In the genomic region with DNA sequence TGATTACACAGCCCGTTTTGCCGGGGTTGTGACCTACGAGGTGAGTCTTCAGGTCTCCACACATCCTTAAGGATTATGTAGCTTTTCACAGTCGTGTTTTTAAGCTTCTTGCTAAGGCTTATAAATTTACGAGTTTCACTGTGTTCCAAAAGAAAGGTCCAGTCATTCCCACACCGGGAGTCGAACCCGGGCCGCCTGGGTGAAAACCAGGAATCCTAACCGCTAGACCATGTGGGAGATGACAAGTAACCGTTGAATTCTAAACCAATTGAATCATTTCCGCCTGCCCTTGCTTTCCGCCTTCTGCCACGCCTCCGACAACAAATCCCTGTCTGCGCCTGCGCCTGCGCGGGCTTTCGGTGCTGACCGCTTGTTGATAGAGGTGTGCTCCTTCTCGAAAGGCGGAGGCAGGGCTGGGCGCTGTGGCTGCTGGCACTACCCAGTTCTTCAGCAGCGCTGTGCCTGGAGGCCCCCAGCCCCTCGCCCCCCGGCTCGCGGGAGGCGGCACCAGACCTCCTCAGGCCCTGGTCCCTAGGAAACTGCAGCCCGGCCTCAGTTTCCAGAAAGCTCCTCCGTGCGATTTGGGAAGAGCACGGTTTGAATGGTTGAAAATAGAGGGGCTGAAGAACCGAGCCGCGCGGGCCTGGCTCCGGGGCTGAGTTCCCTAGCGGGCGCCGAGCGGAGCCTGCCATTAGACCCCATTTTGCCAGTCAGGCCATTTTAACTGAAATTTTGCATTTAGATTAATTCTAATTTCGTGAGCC, we compare ENCODE assay signal across 8 cellular contexts.
A peak's percentile ranks its signal among the peaks of the same experiment; 100 is the strongest.
DNase-seq lines count a peak whose midpoint lies in the region; ATAC-seq and TF ChIP-seq lines count a peak whose summit lies in the region.

No MANE protein-coding gene starts in this region.

- peak; percentile 95 for DNase-seq in GDM1 (lab: John Stamatoyannopoulos, UW)
- peak; percentile 86 for DNase-seq in HEK293T (ENCODE audit: extremely low spot score)
- DNase-seq in NB4 (ENCODE audit: low read depth) = peak; percentile 93
- peak; percentile 94 for DNase-seq in SKM-1 treated with dmso at 0.1 percent for 144 hours (lab: John Stamatoyannopoulos, UW; ENCODE audit: unreplicated experiment)
- DNase-seq in activated naive CD8-positive, alpha-beta T cell treated with anti-CD3 and anti-CD28 coated beads, Interleukin-2, amount 10 ng/mL, durations not matched to agents 7 days and 5 days = peak; percentile 93
- DNase-seq in head of caudate nucleus = peak; percentile 90 to 99 (median 97)
- peak; percentile 89 for DNase-seq in omental fat pad (ENCODE audit: low spot score)

- peaks cover 3% of the 10 kb centered on the region for H3K27me3 Mint-ChIP-seq in activated naive CD8-positive, alpha-beta T cell treated with anti-CD3 and anti-CD28 coated beads, Interleukin-2, amount 10 ng/mL, durations not matched to agents 7 days and 5 days

- TF ChIP-seq POLR2A in NB4 (IDR thresholded peaks at IDR 0.05; ENCODE audit: extremely low read depth, insufficient read length) = peak; percentile 95

- H3K9me3 Mint-ChIP-seq in activated naive CD8-positive, alpha-beta T cell treated with anti-CD3 and anti-CD28 coated beads, Interleukin-2, amount 10 ng/mL, durations not matched to agents 7 days and 5 days = no peaks in the 10 kb centered on the region

- POLR2A ChIA-PET in HEK293T (lab: Yijun Ruan, JAX) = interaction anchor here (0.7 to 1.5 kb wide), 4 partner anchors 9 to 14 kb away, joined by 3 to 5 read pairs (median 4); no protein-coding TSS in a partner anchor
- POLR2A ChIA-PET in activated naive CD8-positive, alpha-beta T cell treated with anti-CD3 and anti-CD28 coated beads, Interleukin-2, amount 10 ng/mL, durations not matched to agents 7 days and 5 days (lab: Charles Lee) = interaction anchor here (0.7 kb wide), 1 partner anchor 744 kb away, joined by 3 read pairs; no protein-coding TSS in a partner anchor

- no peak for TF ChIP-seq CTCF in NB4 (IDR thresholded peaks at IDR 0.05; ENCODE audit: low read depth, low read length)
- TF ChIP-seq CTCF in omental fat pad (IDR thresholded peaks at IDR 0.05) = no peak

- H3K36me3 Mint-ChIP-seq in activated naive CD8-positive, alpha-beta T cell treated with anti-CD3 and anti-CD28 coated beads, Interleukin-2, amount 10 ng/mL, durations not matched to agents 7 days and 5 days = no peaks in the 10 kb centered on the region

- peak overlapping the region; percentile 92 for H3K27ac Mint-ChIP-seq in activated naive CD8-positive, alpha-beta T cell treated with anti-CD3 and anti-CD28 coated beads, Interleukin-2, amount 10 ng/mL, durations not matched to agents 7 days and 5 days

- peak overlapping the region; percentile 92 for H3K4me3 Mint-ChIP-seq in activated naive CD8-positive, alpha-beta T cell treated with anti-CD3 and anti-CD28 coated beads, Interleukin-2, amount 10 ng/mL, durations not matched to agents 7 days and 5 days

- peak; percentile 99 for ATAC-seq in activated naive CD8-positive, alpha-beta T cell treated with anti-CD3 and anti-CD28 coated beads, Interleukin-2, amount 10 ng/mL, durations not matched to agents 7 days and 5 days (ENCODE audit: low read depth)
- ATAC-seq in omental fat pad (ENCODE audit: low FRiP score) = peak; percentile 99

- H3K27ac ChIP-seq in temporal lobe (ENCODE audit: low read depth, low read length) = peak overlapping the region; percentile 86

- peaks cover 18% of the 10 kb centered on the region for H3K4me1 Mint-ChIP-seq in activated naive CD8-positive, alpha-beta T cell treated with anti-CD3 and anti-CD28 coated beads, Interleukin-2, amount 10 ng/mL, durations not matched to agents 7 days and 5 days

- intact Hi-C loops in head of caudate nucleus (cut with DNase I) = no loop called here

- CTCF ChIA-PET in HEK293T (lab: Yijun Ruan, JAX) = interaction anchor here (0.6 kb wide), 1 partner anchor 325 kb away, joined by 3 read pairs; no protein-coding TSS in a partner anchor

- H3K4me3 ChIP-seq in NB4 (ENCODE audit: low read depth, low read length) = peak overlapping the region; percentile 61

TF ChIP-seq in HEK293T, 16 proteins besides CTCF, POLR2A, EP300 and RAD21:
- TF ChIP-seq L3MBTL2 (conservative IDR thresholded peaks at IDR 0.05) (peak; percentile 37), FOXK2 (IDR thresholded peaks at IDR 0.05) (peak; percentile 75)
- TF ChIP-seq, protein P1, sequence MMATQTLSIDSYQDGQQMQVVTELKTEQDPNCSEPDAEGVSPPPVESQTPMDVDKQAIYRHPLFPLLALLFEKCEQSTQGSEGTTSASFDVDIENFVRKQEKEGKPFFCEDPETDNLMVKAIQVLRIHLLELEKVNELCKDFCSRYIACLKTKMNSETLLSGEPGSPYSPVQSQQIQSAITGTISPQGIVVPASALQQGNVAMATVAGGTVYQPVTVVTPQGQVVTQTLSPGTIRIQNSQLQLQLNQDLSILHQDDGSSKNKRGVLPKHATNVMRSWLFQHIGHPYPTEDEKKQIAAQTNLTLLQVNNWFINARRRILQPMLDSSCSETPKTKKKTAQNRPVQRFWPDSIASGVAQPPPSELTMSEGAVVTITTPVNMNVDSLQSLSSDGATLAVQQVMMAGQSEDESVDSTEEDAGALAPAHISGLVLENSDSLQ (IDR thresholded peaks at IDR 0.05) = no peak

Comparison
In these comparisons a context has a peak if more than half of its experiments do, and no peak if none do; other contexts are left out.
1. Peak in every context shown above with its lines: DNase-seq, ATAC-seq, H3K4me3 ChIP-seq and H3K27ac ChIP-seq.